20 cellular contexts compared by ENCODE assay signal in the genomic region with DNA sequence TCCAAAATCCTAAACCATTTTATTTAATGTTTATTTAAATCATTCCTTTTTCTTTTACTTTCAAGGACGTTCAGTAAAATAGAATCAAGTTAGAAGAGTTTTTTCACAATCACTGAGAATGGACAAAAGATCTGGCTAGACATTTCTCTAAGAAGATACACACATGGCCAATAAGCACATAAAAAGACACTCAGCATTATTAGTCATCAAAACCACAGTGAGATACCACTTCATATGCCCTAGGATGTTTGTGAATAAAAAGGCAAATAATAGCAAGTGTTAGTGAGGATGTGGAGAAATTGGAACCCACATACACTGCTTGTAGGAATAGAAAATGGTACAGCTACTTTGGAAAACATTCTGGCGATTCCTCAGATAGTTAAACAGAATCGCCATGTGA.
A peak's percentile ranks its signal among the peaks of the same experiment; 100 is the strongest.
DNase-seq lines count a peak whose midpoint lies in the region; ATAC-seq, FAIRE-seq and TF ChIP-seq lines count a peak whose summit lies in the region.
"Had no signal": no experiment of that assay in that cellular context is flagged by ENCODE, and none has a peak within 500 bp of the region (broad histone marks: within the 10 kb centered on the region; RNA-seq: fewer than 3 reads in every experiment).

No MANE protein-coding gene starts in this region.

- no peaks in the 10 kb centered on the region for H3K9me3 ChIP-seq in kidney (ENCODE audit: control insufficient read depth in 1 of 2, low read length in 2 of 2)
- H3K9me3 ChIP-seq: HAP-1, prostate gland, vagina had no signal

- no peak overlapping the region for H3K4me3 ChIP-seq in AG09309 (ENCODE audit: control insufficient read depth, low read depth, low read length)
- H3K4me3 ChIP-seq in fibroblast of the aortic adventitia (ENCODE audit: low read depth, low read length) = no peak overlapping the region
- no peak overlapping the region for H3K4me3 ChIP-seq in kidney (ENCODE audit: low read length in 2 of 2)
- H3K4me3 ChIP-seq: HAP-1, prostate gland, vagina had no signal

- H3K4me1 ChIP-seq in kidney (ENCODE audit: control insufficient read depth in 1 of 2, insufficient read depth in 1 of 2, low read depth in 1 of 2, low read length in 2 of 2) = peaks cover 3% of the 10 kb centered on the region in 2 donors
- H3K4me1 ChIP-seq: HAP-1, prostate gland had no signal

- TF ChIP-seq CTCF in AG09309 (IDR thresholded peaks at IDR 0.05; ENCODE audit: control insufficient read depth, insufficient read depth, low read depth, low read length, missing control alignments) (no peak), fibroblast of the aortic adventitia (IDR thresholded peaks at IDR 0.05; ENCODE audit: insufficient read depth, low read length) (no peak), kidney (IDR thresholded peaks at IDR 0.05; ENCODE audit: borderline replicate concordance, extremely low read depth, insufficient read depth) (no peak)

- no peak for FAIRE-seq in kidney (lab: Jason Lieb, UNC)
- FAIRE-seq: frontal cortex had no signal

- peak; percentile 61 for DNase-seq in AG09309 (ENCODE audit: low read depth)
- peak; percentile 84 for DNase-seq in RPMI7951 (ENCODE audit: low read depth)
- DNase-seq in fibroblast of the aortic adventitia (ENCODE audit: low read depth) = peak; percentile 21
- DNase-seq in kidney = no peak
- DNase-seq in COLO668 (lab: John Stamatoyannopoulos, UW; ENCODE audit: unreplicated experiment) = no peak
- no peak for DNase-seq in cerebellar nuclear complex (lab: John Stamatoyannopoulos, UW)
- DNase-seq: activated CD4-positive, CD25-positive, alpha-beta regulatory T cell; activated naive CD4-positive, alpha-beta T cell treated with anti-CD3 and anti-CD28 coated beads for 36 hours; DMS 273 treated with DMSO at 0.1 percent for 48 hours; naive thymus-derived CD4-positive, alpha-beta T cell; NCI-H1105 treated with DMSO at 0.1 percent for 48 hours; NK-92 treated with Interleukin-12 subunit alpha and Interleukin-12 subunit beta, amount 100 ng/mL, for 24 hours had no signal

- H3K27ac ChIP-seq in kidney (ENCODE audit: low read depth in 2 of 2, low read length in 2 of 2) = no peak overlapping the region
- H3K27ac ChIP-seq: KMS-11, prostate gland, vagina had no signal

- no peaks in the 10 kb centered on the region for H3K36me3 ChIP-seq in kidney (ENCODE audit: control insufficient read depth in 1 of 2, insufficient read depth in 2 of 2, low read length in 2 of 2)
- H3K36me3 ChIP-seq: HAP-1, prostate gland, vagina had no signal

- H3K9ac ChIP-seq in kidney (ENCODE audit: low read length in 2 of 2) = no peak overlapping the region
- H3K9ac ChIP-seq: KMS-11 had no signal

- intact Hi-C loops in kidney (cut with DNase I) = no loop called here

- peak; percentile 30 for ATAC-seq in GM19463 (IDR thresholded peaks at IDR 0.05; ENCODE audit: unreplicated experiment)
- no peak for ATAC-seq in GM21717 (IDR thresholded peaks at IDR 0.05; ENCODE audit: unreplicated experiment)
- ATAC-seq: naive thymus-derived CD4-positive, alpha-beta T cell; Right ventricle myocardium inferior had no signal

Comparison
In these comparisons a context has a peak if more than half of its experiments do, and no peak if none do; other contexts are left out.
1. DNase-seq: peak in AG09309 (single experiment), RPMI7951 (single experiment) and fibroblast of the aortic adventitia (single experiment); none in kidney (single experiment), COLO668 (single experiment) and cerebellar nuclear complex (0 of 2).